ENCODE assay signal across 18 cellular contexts in genomic region chr1:44994306-44994898, GRCh38. TPM values are rescaled to one million over a fixed set of nuclear protein-coding genes. Genes with fewer than 3 reads are reported as not detected.
A peak's percentile ranks its signal among the peaks of the same experiment; 100 is the strongest.
DNase-seq lines count a peak whose midpoint lies in the region; ATAC-seq and TF ChIP-seq lines count a peak whose summit lies in the region.
"Had no signal": no experiment of that assay in that cellular context is flagged by ENCODE, and none has a peak within 500 bp of the region (broad histone marks: within the 10 kb centered on the region; RNA-seq: fewer than 3 reads in every experiment).

No MANE protein-coding gene starts in this region.

- no peaks in the 10 kb centered on the region for H3K36me3 Mint-ChIP-seq in neural crest cell (ENCODE audit: low read depth)
- H3K36me3 Mint-ChIP-seq: CD14-positive monocyte; CD8-positive, alpha-beta T cell had no signal

- H3K27me3 Mint-ChIP-seq in neural crest cell (ENCODE audit: low read depth), result no peaks in the 10 kb centered on the region

- TF ChIP-seq CTCF in neural crest cell (conservative IDR thresholded peaks at IDR 0.05), result no peak

- peak; percentile 63 for ATAC-seq in Right ventricle myocardium superior (ENCODE audit: poor library complexity)
- peak; percentile 57 for ATAC-seq in left ventricle myocardium superior
- ATAC-seq: CD8-positive, alpha-beta T cell; HCT116 had no signal

- H3K9me3 Mint-ChIP-seq in neural crest cell, result no peaks in the 10 kb centered on the region
- H3K9me3 Mint-ChIP-seq: CD8-positive, alpha-beta T cell; HFFc6 had no signal

- no peaks in the 10 kb centered on the region for H3K4me1 Mint-ChIP-seq in neural crest cell
- H3K4me1 Mint-ChIP-seq: CD14-positive monocyte had no signal

- DNase-seq in Right ventricle myocardium superior, result no peak
- no peak for DNase-seq in cardiac septum (ENCODE audit: low spot score)
- no peak for DNase-seq in left ventricle myocardium superior
- no peak for DNase-seq in neural crest cell (ENCODE audit: low read depth, low spot score)
- no peak for DNase-seq in stimulated activated CD4-positive, alpha-beta T cell treated with anti-CD3 and anti-CD28 coated beads, Interleukin-2, amount 100 ng/mL, for 24 hours
- no peak for DNase-seq in SHP77 treated with DMSO at 0.1 percent for 48 hours (lab: John Stamatoyannopoulos, UW)
- DNase-seq in activated T-cell treated with anti-CD3 and anti-CD28 coated beads, Interleukin-2, amount 50 U/mL, for 48 hours, result no peak
- no peak for DNase-seq in activated effector memory CD4-positive, alpha-beta T cell treated with Interleukin-2 at 50 U/mL for 16 hours
- DNase-seq: 8988T; Calu3; CD8-positive, alpha-beta T cell; DMS79 treated with DMSO at 0.1 percent for 48 hours; GF-D8; GOT3; H7; HFFc6 had no signal

- intact Hi-C loops in Right ventricle myocardium superior (cut with DNase I), result no loop called here
- intact Hi-C loops in cardiac septum (cut with DNase I), result no loop called here
- intact Hi-C loops in left ventricle myocardium superior (cut with micrococcal nuclease), result no loop called here

- H3K4me3 Mint-ChIP-seq in neural crest cell, result no peak overlapping the region
- H3K4me3 Mint-ChIP-seq: CD14-positive monocyte; CD8-positive, alpha-beta T cell; HFFc6 had no signal

- H3K27ac Mint-ChIP-seq in neural crest cell (ENCODE audit: unreplicated experiment), result peak overlapping the region; percentile 17
- H3K27ac Mint-ChIP-seq: CD14-positive monocyte; CD8-positive, alpha-beta T cell; HFFc6 had no signal

RNA-seq across cellular contexts. Expression of gene EIF2B3, which starts 8.0 kb away (rescaled TPM):
- 45.0 TPM for total RNA-seq in Right ventricle myocardium superior
- total RNA-seq in cardiac septum, result 26.5 TPM
- total RNA-seq in left ventricle myocardium superior, result 41.5 TPM
- total RNA-seq in neural crest cell, result 29.2 and 30.8 TPM in 2 replicates

RNA-seq across cellular contexts. Expression of gene HECTD3, which starts 16.7 kb away (rescaled TPM):
- total RNA-seq in Right ventricle myocardium superior (22.3 TPM), cardiac septum (18.4 TPM), left ventricle myocardium superior (23.7 TPM), neural crest cell (26.8 and 29.3 TPM in 2 replicates)

RNA-seq across cellular contexts. Expression of gene UROD, which starts 17.7 kb away (rescaled TPM):
- 73.4 TPM for total RNA-seq in Right ventricle myocardium superior
- total RNA-seq in cardiac septum, result 70.3 TPM
- 84.8 TPM for total RNA-seq in left ventricle myocardium superior
- total RNA-seq in neural crest cell, result 76.1 and 77.4 TPM in 2 replicates
